ENCODE assay signal across 25 cellular contexts in the genomic region with DNA sequence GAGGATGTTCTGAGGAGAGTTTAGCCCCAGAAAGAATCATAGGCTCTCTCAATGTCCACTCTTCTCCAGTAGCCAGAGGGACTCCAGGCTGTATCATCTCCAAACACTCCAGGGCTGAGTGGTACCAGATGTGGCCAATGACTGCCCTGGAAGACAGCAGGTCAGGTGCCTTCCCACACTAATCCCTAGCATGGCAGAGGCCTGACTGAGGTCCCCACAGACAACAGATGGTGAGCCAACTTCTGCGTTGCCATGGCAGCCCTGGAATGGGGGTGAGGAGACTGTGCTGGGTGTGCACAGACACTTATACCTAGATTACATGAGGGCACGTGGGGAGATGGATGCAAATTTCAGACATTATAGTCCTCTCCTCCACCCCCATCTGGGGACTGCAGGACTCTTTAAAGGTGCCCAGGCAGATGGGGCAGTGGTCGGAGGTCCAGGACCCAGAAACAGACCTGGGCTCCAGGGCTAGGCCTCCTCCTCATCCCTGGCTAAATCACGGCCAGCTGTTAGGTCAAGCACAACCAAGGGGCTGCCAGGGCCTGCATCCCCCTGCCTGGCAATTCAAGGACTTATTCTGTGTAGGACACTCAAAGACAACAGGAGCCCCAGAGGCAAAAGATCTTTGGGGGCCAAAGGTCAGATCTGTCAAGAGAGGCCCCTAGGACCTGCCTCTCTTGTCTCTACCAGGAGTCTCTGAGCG. TPM values are rescaled to one million over a fixed set of nuclear protein-coding genes. Genes with fewer than 3 reads are reported as not detected.
DNase-seq lines count a peak whose midpoint lies in the region; ATAC-seq and TF ChIP-seq lines count a peak whose summit lies in the region.
"Had no signal": no experiment of that assay in that cellular context is flagged by ENCODE, and none has a peak within 500 bp of the region (broad histone marks: within the 10 kb centered on the region; RNA-seq: fewer than 3 reads in every experiment).

No MANE protein-coding gene starts in this region.

- no peak overlapping the region for H2BK12ac ChIP-seq in trophoblast cell (ENCODE audit: low read length)

- CTCF ChIA-PET in HEK293T (lab: Yijun Ruan, JAX) = no interaction called here

- no peak overlapping the region for H3K27ac Mint-ChIP-seq in HFFc6
- H3K27ac Mint-ChIP-seq in activated T-helper 17 cell treated with anti-CD3 and anti-CD28 coated beads, Interleukin-2, amount 50 U/mL, for 72 hours = no peak overlapping the region
- no peak overlapping the region for H3K27ac Mint-ChIP-seq in CD14-positive monocyte
- H3K27ac Mint-ChIP-seq: natural killer cell treated with Interleukin-12 subunit alpha and Interleukin-12 subunit beta and Interleukin-15 and Interleukin-18, amount 100 ng/mL, for 72 hours; progenitor cell of endocrine pancreas; T-helper 2 cell treated with Interferon-gamma antibody and Interleukin-4, amounts not matched to agents 5 μg/mL and 100 μg/mL, for 36 hours had no signal

- H3K9me3 Mint-ChIP-seq in HFFc6 = no peaks in the 10 kb centered on the region
- H3K9me3 Mint-ChIP-seq in activated T-helper 17 cell treated with anti-CD3 and anti-CD28 coated beads, Interleukin-2, amount 50 U/mL, for 72 hours = no peaks in the 10 kb centered on the region
- peaks cover 0 to 8% (median 4%) of the 10 kb centered on the region in 7 donors for H3K9me3 Mint-ChIP-seq in CD14-positive monocyte
- H3K9me3 Mint-ChIP-seq: natural killer cell treated with Interleukin-12 subunit alpha and Interleukin-12 subunit beta and Interleukin-15 and Interleukin-18, amount 100 ng/mL, for 72 hours; T-helper 2 cell treated with Interferon-gamma antibody and Interleukin-4, amounts not matched to agents 5 μg/mL and 100 μg/mL, for 36 hours had no signal

- H2AK5ac ChIP-seq in trophoblast cell (ENCODE audit: low read length) = no peak overlapping the region

- no peak overlapping the region for H3K4me2 ChIP-seq in trophoblast cell (ENCODE audit: low read length)
- H3K4me2 ChIP-seq: smooth muscle cell had no signal

- no peaks in the 10 kb centered on the region for H3K79me1 ChIP-seq in trophoblast cell (ENCODE audit: low read length)

- H3K4me3 ChIP-seq in WERI-Rb-1 (ENCODE audit: low read depth, low read length) = no peak overlapping the region
- no peak overlapping the region for H3K4me3 ChIP-seq in trophoblast cell (ENCODE audit: low read depth, low read length)
- H3K4me3 ChIP-seq: adrenal gland, cardiac muscle cell, SJSA1, smooth muscle cell had no signal

- H2AFZ ChIP-seq in trophoblast cell (ENCODE audit: insufficient read depth, low read length, poor library complexity) = no peak overlapping the region

- no peak overlapping the region for H2BK120ac ChIP-seq in trophoblast cell (ENCODE audit: insufficient read depth, low read length, poor library complexity)

- WGBS in trophoblast cell (ENCODE audit: extremely low coverage, insufficient coverage, insufficient read length) = no CpG with 5 or more reads among the region's 5 CpGs

- H3K36me3 Mint-ChIP-seq in HFFc6 (ENCODE audit: low read depth) (no peaks in the 10 kb centered on the region), CD14-positive monocyte (no peaks in the 10 kb centered on the region)
- no peaks in the 10 kb centered on the region for H3K36me3 Mint-ChIP-seq in activated T-helper 17 cell treated with anti-CD3 and anti-CD28 coated beads, Interleukin-2, amount 50 U/mL, for 72 hours (ENCODE audit: low read depth)
- H3K36me3 Mint-ChIP-seq: natural killer cell treated with Interleukin-12 subunit alpha and Interleukin-12 subunit beta and Interleukin-15 and Interleukin-18, amount 100 ng/mL, for 72 hours had no signal

- TF ChIP-seq CTCF in HFFc6 (IDR thresholded peaks at IDR 0.05) = no peak
- TF ChIP-seq CTCF in WERI-Rb-1 (IDR thresholded peaks at IDR 0.05; ENCODE audit: low read depth, low read length) = no peak
- TF ChIP-seq CTCF in CD14-positive monocyte (IDR thresholded peaks at IDR 0.05) = no peak

- no peaks in the 10 kb centered on the region for H3K36me3 ChIP-seq in WERI-Rb-1
- H3K36me3 ChIP-seq in trophoblast cell (ENCODE audit: control insufficient read depth in 1 of 2, insufficient read depth in 2 of 2, low read length in 2 of 2) = no peaks in the 10 kb centered on the region
- H3K36me3 ChIP-seq: adrenal gland, cardiac muscle cell, SJSA1 had no signal

- H3K4me3 Mint-ChIP-seq in HFFc6 (no peak overlapping the region), CD14-positive monocyte (no peak overlapping the region)
- H3K4me3 Mint-ChIP-seq in activated T-helper 17 cell treated with anti-CD3 and anti-CD28 coated beads, Interleukin-2, amount 50 U/mL, for 72 hours = no peak overlapping the region
- H3K4me3 Mint-ChIP-seq: natural killer cell treated with Interleukin-12 subunit alpha and Interleukin-12 subunit beta and Interleukin-15 and Interleukin-18, amount 100 ng/mL, for 72 hours; T-helper 2 cell treated with Interferon-gamma antibody and Interleukin-4, amounts not matched to agents 5 μg/mL and 100 μg/mL, for 36 hours had no signal

- no peak overlapping the region for H3K23ac ChIP-seq in trophoblast cell (ENCODE audit: low read length)

- no peak overlapping the region for H3K27ac ChIP-seq in WERI-Rb-1
- H3K27ac ChIP-seq in trophoblast cell (ENCODE audit: low read depth, low read length) = no peak overlapping the region
- H3K27ac ChIP-seq: 22Rv1, adrenal gland, cardiac muscle cell, SJSA1 had no signal

- no peak overlapping the region for H3K18ac ChIP-seq in trophoblast cell (ENCODE audit: low read length)

- H4K91ac ChIP-seq in trophoblast cell (ENCODE audit: low read depth, low read length) = no peak overlapping the region

- no peaks in the 10 kb centered on the region for H3K9me3 ChIP-seq in WERI-Rb-1 (ENCODE audit: severe bottlenecking)
- H3K9me3 ChIP-seq in trophoblast cell (ENCODE audit: insufficient read depth, low read depth, low read length) = peaks cover 2% of the 10 kb centered on the region
- H3K9me3 ChIP-seq: adrenal gland, SJSA1 had no signal

- POLR2A ChIA-PET in HEK293T (lab: Yijun Ruan, JAX) = no interaction called here

- H3K4me1 Mint-ChIP-seq in HFFc6 (ENCODE audit: low read depth) = peaks cover 18% of the 10 kb centered on the region
- peaks cover 3% of the 10 kb centered on the region for H3K4me1 Mint-ChIP-seq in activated T-helper 17 cell treated with anti-CD3 and anti-CD28 coated beads, Interleukin-2, amount 50 U/mL, for 72 hours
- H3K4me1 Mint-ChIP-seq in CD14-positive monocyte = no peaks in the 10 kb centered on the region

- H3K79me2 ChIP-seq in trophoblast cell (ENCODE audit: control insufficient read depth, insufficient read depth, low read length, poor library complexity) = no peaks in the 10 kb centered on the region

- H3K9ac ChIP-seq in trophoblast cell (ENCODE audit: low read length) = peak overlapping the region; percentile 18

- H2BK5ac ChIP-seq in trophoblast cell (ENCODE audit: low read depth, low read length, poor library complexity) = no peak overlapping the region

- H3K4me1 ChIP-seq in trophoblast cell (ENCODE audit: control insufficient read depth in 1 of 2, insufficient read depth in 2 of 2, low read length in 2 of 2) = peaks cover 2 to 4% of the 10 kb centered on the region in 2 experiments
- H3K4me1 ChIP-seq: adrenal gland had no signal

- intact Hi-C loops in CD14-positive monocyte (cut with micrococcal nuclease) = no loop called here

- H3K14ac ChIP-seq in trophoblast cell (ENCODE audit: low read length) = no peak overlapping the region

- H4K8ac ChIP-seq in trophoblast cell (ENCODE audit: low read depth, low read length) = no peak overlapping the region

- no peak overlapping the region for H3K4ac ChIP-seq in trophoblast cell (ENCODE audit: low read depth, low read length)

- no peak overlapping the region for H4K12ac ChIP-seq in trophoblast cell (ENCODE audit: low read depth, low read length)

- H3K27me3 Mint-ChIP-seq in HFFc6 (ENCODE audit: insufficient read depth) = peaks cover 26% of the 10 kb centered on the region
- H3K27me3 Mint-ChIP-seq in activated T-helper 17 cell treated with anti-CD3 and anti-CD28 coated beads, Interleukin-2, amount 50 U/mL, for 72 hours = peaks cover 3% of the 10 kb centered on the region
- peaks cover 6 to 9% (median 6%) of the 10 kb centered on the region in 3 donors for H3K27me3 Mint-ChIP-seq in CD14-positive monocyte (ENCODE audit: low read depth in 3 of 3)

- DNase-seq in DMS53 (lab: John Stamatoyannopoulos, UW) = peak; percentile 42
- no peak for DNase-seq in DMS53 treated with DMSO at 0.1 percent for 48 hours (lab: John Stamatoyannopoulos, UW; ENCODE audit: unreplicated experiment)
- peak; percentile 63 for DNase-seq in HFFc6
- DNase-seq in WERI-Rb-1 = peak; percentile 68
- no peak for DNase-seq in trophoblast cell
- DNase-seq in CD14-positive monocyte (ENCODE audit: low spot score) = no peak
- no peak for DNase-seq in HEK293T (ENCODE audit: extremely low spot score)
- DNase-seq: adrenal gland; DMS153; effector CD4-positive, alpha-beta T cell; hippocampal formation; kidney; MM.1S; NCI-H187 treated with DMSO at 0.1 percent for 48 hours; PC-3; stimulated activated CD4-positive, alpha-beta T cell treated with anti-CD3 and anti-CD28 coated beads, Interleukin-4, amount 100 ng/mL, for 24 hours had no signal

- H3K27me3 ChIP-seq in WERI-Rb-1 (ENCODE audit: insufficient read depth, low read depth, severe bottlenecking) (no peaks in the 10 kb centered on the region), trophoblast cell (ENCODE audit: insufficient read depth, low read length) (peaks cover under 1% of the 10 kb centered on the region)
- H3K27me3 ChIP-seq: adrenal gland, SJSA1 had no signal

- no peak for ATAC-seq in activated T-helper 17 cell treated with anti-CD3 and anti-CD28 coated beads, Interleukin-2, amount 50 U/mL, for 72 hours (replicated peaks)
- ATAC-seq: esophagus mucosa, PC-3 had no signal

TF ChIP-seq in HEK293T, 16 proteins besides CTCF, POLR2A, EP300 and RAD21:
- TF ChIP-seq NFRKB (IDR thresholded peaks at IDR 0.05) = no peak
- no peak for TF ChIP-seq L3MBTL2 (conservative IDR thresholded peaks at IDR 0.05)
- no peak for TF ChIP-seq ELF4 (IDR thresholded peaks at IDR 0.05)
- no peak for TF ChIP-seq HDGF (IDR thresholded peaks at IDR 0.05; ENCODE audit: borderline replicate concordance)
- TF ChIP-seq SP1 (IDR thresholded peaks at IDR 0.05) = no peak

RNA-seq across cellular contexts. Expression of a gene that starts 42.9 kb away (rescaled TPM):
- total RNA-seq in HFFc6 (2021; fragmentation: NEBNext Ultra II Directional; extraction: Animal tissue kit (Norgen Biotek cat#: 25700)) = 10 to 100 TPM; 40.3 to 57.8 (median 42.6) TPM
- 56.8 and 62.5 TPM in 2 replicates for polyA plus RNA-seq in trophoblast cell (2013)
- under 1 TPM; 0.30 to 0.53 TPM for total RNA-seq in activated T-helper 17 cell treated with anti-CD3 and anti-CD28 coated beads, Interleukin-2, amount 50 U/mL, for 72 hours
- not detected for polyA plus RNA-seq in CD14-positive monocyte

Comparison
In these comparisons a context has a peak if more than half of its experiments do, and no peak if none do; other contexts are left out.
1. DNase-seq: peak in DMS53 (single experiment), HFFc6 (single experiment) and WERI-Rb-1 (single experiment); none in DMS53 treated with DMSO at 0.1 percent for 48 hours (single experiment), trophoblast cell (0 of 2), CD14-positive monocyte (single experiment) and HEK293T (single experiment).
2. RNA of a gene that starts 42.9 kb away (total RNA-seq): 40.3 to 57.8 TPM in HFFc6; 0.30 to 0.53 TPM in activated T-helper 17 cell treated with anti-CD3 and anti-CD28 coated beads, Interleukin-2, amount 50 U/mL, for 72 hours; every median in the first group is over 10 times any median in the second.